In genomic region chr3:117218709-117219108, GRCh38 we compare ENCODE assay signal across 20 cellular contexts.
"Had no signal": no experiment of that assay in that cellular context is flagged by ENCODE, and none has a peak within 500 bp of the region (broad histone marks: within the 10 kb centered on the region; RNA-seq: fewer than 3 reads in every experiment).

No MANE protein-coding gene starts in this region.

- H3K36me3 Mint-ChIP-seq: activated naive CD4-positive, alpha-beta T cell treated with anti-CD3 and anti-CD28 coated beads, Interleukin-2, amount 50 U/mL, for 72 hours; natural killer cell treated with Interleukin-12 subunit alpha and Interleukin-12 subunit beta and Interleukin-15 and Interleukin-18, amount 100 ng/mL, for 72 hours; type B pancreatic cell had no signal

- H3K9me3 ChIP-seq: gastroesophageal sphincter, left lung, prostate gland had no signal

- H3K4me3 ChIP-seq: gastroesophageal sphincter, left lung, prostate gland had no signal

- DNase-seq: activated CD4-positive, alpha-beta T cell treated with anti-CD3 and anti-CD28 coated beads for 4 hours; activated CD8-positive, alpha-beta memory T cell treated with anti-CD3 and anti-CD28 coated beads, Interleukin-2, amount 50 U/mL, for 4 hours; activated CD8-positive, alpha-beta T cell treated with anti-CD3 and anti-CD28 coated beads for 36 hours; activated gamma-delta T cell; activated T-cell treated with anti-CD3 and anti-CD28 coated beads, Interleukin-2, amount 50 U/mL, for 72 hours; amniotic stem cell; endodermal cell; erythroblast; left lung; mesendoderm; occipital lobe; T-helper 1 cell had no signal

- H3K4me1 ChIP-seq: gastroesophageal sphincter, left lung, prostate gland had no signal

- H3K4me3 Mint-ChIP-seq: activated CD8-positive, alpha-beta T cell treated with anti-CD3 and anti-CD28 coated beads for 36 hours; activated T-cell treated with anti-CD3 and anti-CD28 coated beads, Interleukin-2, amount 50 U/mL, for 72 hours; dendritic cell treated with granulocyte-macrophage colony-stimulating factor and Interleukin-4, amounts not matched to agents 40 ng/mL and 50 ng/mL, for 4 days; endodermal cell; natural killer cell treated with Interleukin-12 subunit alpha and Interleukin-12 subunit beta and Interleukin-15 and Interleukin-18, amount 100 ng/mL, for 72 hours; stimulated activated naive CD8-positive, alpha-beta T cell treated with anti-CD3 and anti-CD28 coated beads, Interleukin-15, Interleukin-2, amounts not matched to agents 100 ng/mL and 50 ng/mL, for 24 hours; type B pancreatic cell had no signal

- ATAC-seq: activated CD8-positive, alpha-beta T cell treated with anti-CD3 and anti-CD28 coated beads for 36 hours; activated naive CD4-positive, alpha-beta T cell treated with anti-CD3 and anti-CD28 coated beads, Interleukin-2, amount 50 U/mL, for 72 hours; activated T-cell treated with anti-CD3 and anti-CD28 coated beads, Interleukin-2, amount 50 U/mL, for 72 hours; gastroesophageal sphincter; left lung; natural killer cell treated with Interleukin-12 subunit alpha and Interleukin-12 subunit beta and Interleukin-15 and Interleukin-18, amount 100 ng/mL, for 72 hours; sciatic nerve had no signal

- H3K27me3 Mint-ChIP-seq: activated CD8-positive, alpha-beta T cell treated with anti-CD3 and anti-CD28 coated beads for 36 hours; dendritic cell treated with granulocyte-macrophage colony-stimulating factor and Interleukin-4, amounts not matched to agents 40 ng/mL and 50 ng/mL, for 4 days; natural killer cell treated with Interleukin-12 subunit alpha and Interleukin-12 subunit beta and Interleukin-15 and Interleukin-18, amount 100 ng/mL, for 72 hours; stimulated activated naive CD8-positive, alpha-beta T cell treated with anti-CD3 and anti-CD28 coated beads, Interleukin-15, Interleukin-2, amounts not matched to agents 100 ng/mL and 50 ng/mL, for 24 hours; type B pancreatic cell had no signal

- H3K27ac ChIP-seq: gastroesophageal sphincter, left lung, prostate gland had no signal

- H3K36me3 ChIP-seq: gastroesophageal sphincter, left lung, prostate gland had no signal

- H3K27ac Mint-ChIP-seq: activated CD8-positive, alpha-beta T cell treated with anti-CD3 and anti-CD28 coated beads for 36 hours; activated naive CD4-positive, alpha-beta T cell treated with anti-CD3 and anti-CD28 coated beads, Interleukin-2, amount 50 U/mL, for 72 hours; activated T-cell treated with anti-CD3 and anti-CD28 coated beads, Interleukin-2, amount 50 U/mL, for 72 hours; dendritic cell treated with granulocyte-macrophage colony-stimulating factor and Interleukin-4, amounts not matched to agents 40 ng/mL and 50 ng/mL, for 4 days; endodermal cell; natural killer cell treated with Interleukin-12 subunit alpha and Interleukin-12 subunit beta and Interleukin-15 and Interleukin-18, amount 100 ng/mL, for 72 hours; stimulated activated naive CD8-positive, alpha-beta T cell treated with anti-CD3 and anti-CD28 coated beads, Interleukin-15, Interleukin-2, amounts not matched to agents 100 ng/mL and 50 ng/mL, for 24 hours; type B pancreatic cell had no signal

- H3K9me3 Mint-ChIP-seq: dendritic cell treated with granulocyte-macrophage colony-stimulating factor and Interleukin-4, amounts not matched to agents 40 ng/mL and 50 ng/mL, for 4 days; endodermal cell; stimulated activated naive CD8-positive, alpha-beta T cell treated with anti-CD3 and anti-CD28 coated beads, Interleukin-15, Interleukin-2, amounts not matched to agents 100 ng/mL and 50 ng/mL, for 24 hours; type B pancreatic cell had no signal

- H3K27me3 ChIP-seq: gastroesophageal sphincter, left lung had no signal
